Comparison of ENCODE assay signal across 8 cellular contexts in genomic region chr6:29702519-29703103, GRCh38. TPM values are rescaled to one million over a fixed set of nuclear protein-coding genes. Genes with fewer than 3 reads are reported as not detected.
A peak's percentile ranks its signal among the peaks of the same experiment; 100 is the strongest.
DNase-seq lines count a peak whose midpoint lies in the region; ATAC-seq lines count a peak whose summit lies in the region.

No MANE protein-coding gene starts in this region.

- no peak for ATAC-seq in HG02973 (IDR thresholded peaks at IDR 0.05; ENCODE audit: unreplicated experiment)

- peak; percentile 21 to 22 for DNase-seq in SHP77 (lab: John Stamatoyannopoulos, UW)
- no peak for DNase-seq in SHP77 treated with DMSO at 0.1 percent for 48 hours (lab: John Stamatoyannopoulos, UW)
- DNase-seq in RPMI8226, result peak; percentile 66
- DNase-seq in activated gamma-delta T cell (lab: John Stamatoyannopoulos, UW), result peak; percentile 54
- peak; percentile 44 for DNase-seq in hepatic stellate cell (ENCODE audit: low spot score)
- peak; percentile 82 for DNase-seq in stimulated activated CD4-positive, alpha-beta T cell treated with anti-CD3 and anti-CD28 coated beads, Interleukin-4, amount 100 ng/mL, for 24 hours
- no peak for DNase-seq in mesenteric fat pad (ENCODE audit: low spot score)

RNA-seq across cellular contexts. Expression of gene HLA-F, which starts 20.6 kb away (rescaled TPM):
- 66.5 TPM for total RNA-seq in mesenteric fat pad

RNA-seq across cellular contexts. Expression of gene ZFP57, which starts 21.7 kb away (rescaled TPM):
- total RNA-seq in mesenteric fat pad, result not detected

RNA-seq across cellular contexts. Expression of gene MOG, which starts 45.7 kb away (rescaled TPM):
- total RNA-seq in mesenteric fat pad, result not detected

Comparison
In these comparisons a context has a peak if more than half of its experiments do, and no peak if none do; other contexts are left out.
1. DNase-seq: peak in SHP77 (2 of 2), RPMI8226 (single experiment), activated gamma-delta T cell (single experiment), hepatic stellate cell (single experiment) and stimulated activated CD4-positive, alpha-beta T cell treated with anti-CD3 and anti-CD28 coated beads, Interleukin-4, amount 100 ng/mL, for 24 hours (single experiment); none in SHP77 treated with DMSO at 0.1 percent for 48 hours (single experiment) and mesenteric fat pad (single experiment).